In genomic region chr6:96394727-96395126, GRCh38 we compare ENCODE assay signal across 12 cellular contexts.
DNase-seq lines count a peak whose midpoint lies in the region; ATAC-seq, FAIRE-seq and TF ChIP-seq lines count a peak whose summit lies in the region.
"Had no signal": no experiment of that assay in that cellular context is flagged by ENCODE, and none has a peak within 500 bp of the region (broad histone marks: within the 10 kb centered on the region; RNA-seq: fewer than 3 reads in every experiment).

No MANE protein-coding gene starts in this region.

- H3K27me3 ChIP-seq in Panc1 (ENCODE audit: control insufficient read depth, insufficient read depth, low read length): no peaks in the 10 kb centered on the region

- H3K27ac ChIP-seq in Panc1 (ENCODE audit: low read length) (no peak overlapping the region), kidney (ENCODE audit: low read depth in 2 of 2, low read length in 2 of 2) (no peak overlapping the region)
- H3K27ac ChIP-seq: HL-60 had no signal

- no peaks in the 10 kb centered on the region for H3K4me1 ChIP-seq in Panc1 (ENCODE audit: control insufficient read depth, insufficient read depth, low read length)
- H3K4me1 ChIP-seq in kidney (ENCODE audit: control insufficient read depth in 1 of 2, insufficient read depth in 1 of 2, low read depth in 1 of 2, low read length in 2 of 2): no peaks in the 10 kb centered on the region

- no peaks in the 10 kb centered on the region for H3K36me3 Mint-ChIP-seq in activated T-helper 17 cell treated with anti-CD3 and anti-CD28 coated beads, Interleukin-2, amount 50 U/mL, for 72 hours (ENCODE audit: low read depth)
- H3K36me3 Mint-ChIP-seq: naive thymus-derived CD8-positive, alpha-beta T cell had no signal

- FAIRE-seq in kidney (lab: Jason Lieb, UNC): no peak

- H3K27ac Mint-ChIP-seq in activated T-helper 17 cell treated with anti-CD3 and anti-CD28 coated beads, Interleukin-2, amount 50 U/mL, for 72 hours: no peak overlapping the region
- H3K27ac Mint-ChIP-seq: naive thymus-derived CD8-positive, alpha-beta T cell had no signal

- no peak overlapping the region for H3K4me3 Mint-ChIP-seq in activated T-helper 17 cell treated with anti-CD3 and anti-CD28 coated beads, Interleukin-2, amount 50 U/mL, for 72 hours
- H3K4me3 Mint-ChIP-seq: naive thymus-derived CD8-positive, alpha-beta T cell had no signal

- H3K4me3 ChIP-seq in Panc1 (ENCODE audit: low read depth in 2 of 2, low read length in 2 of 2) (no peak overlapping the region), kidney (ENCODE audit: low read length in 2 of 2) (no peak overlapping the region)

- in situ Hi-C loops in Panc1 (cut with HindIII; ENCODE audit: low pct_unique_long_range_greater_than_20kb, low sequenced_read_pairs): no loop called here

- BruUV-seq in Panc1 (replicated peaks; lab: Mats Ljungman, UMichigan): no TSS peak

- H3K4me1 Mint-ChIP-seq in activated T-helper 17 cell treated with anti-CD3 and anti-CD28 coated beads, Interleukin-2, amount 50 U/mL, for 72 hours: no peaks in the 10 kb centered on the region

- H3K27me3 Mint-ChIP-seq in activated T-helper 17 cell treated with anti-CD3 and anti-CD28 coated beads, Interleukin-2, amount 50 U/mL, for 72 hours: no peaks in the 10 kb centered on the region

- H3K9me3 Mint-ChIP-seq in activated T-helper 17 cell treated with anti-CD3 and anti-CD28 coated beads, Interleukin-2, amount 50 U/mL, for 72 hours: no peaks in the 10 kb centered on the region

- ATAC-seq in Panc1: no peak
- ATAC-seq in HG02571 (IDR thresholded peaks at IDR 0.05; ENCODE audit: unreplicated experiment): no peak
- no peak for ATAC-seq in activated T-helper 17 cell treated with anti-CD3 and anti-CD28 coated beads, Interleukin-2, amount 50 U/mL, for 72 hours (replicated peaks)
- ATAC-seq: naive thymus-derived CD8-positive, alpha-beta T cell had no signal

- CTCF ChIA-PET in Panc1 (lab: Charles Lee): no interaction called here

- H3K36me3 ChIP-seq in Panc1 (ENCODE audit: control insufficient read depth, insufficient read depth, low read length): no peaks in the 10 kb centered on the region
- no peaks in the 10 kb centered on the region for H3K36me3 ChIP-seq in kidney (ENCODE audit: control insufficient read depth in 1 of 2, insufficient read depth in 2 of 2, low read length in 2 of 2)

- DNase-seq in COR-L47 (lab: John Stamatoyannopoulos, UW) (peak; percentile 49), GM20000 (ENCODE audit: low spot score) (peak; percentile 6), Panc1 (ENCODE audit: low read depth, low spot score) (no peak), kidney (no peak), cortex of kidney (lab: John Stamatoyannopoulos, UW) (no peak), NCI-H2107 (lab: John Stamatoyannopoulos, UW) (no peak)
- DNase-seq: DND-41; foreskin fibroblast; naive thymus-derived CD8-positive, alpha-beta T cell had no signal

- TF ChIP-seq CTCF in GM20000 (IDR thresholded peaks at IDR 0.05; ENCODE audit: extremely low read depth, missing control alignments): peak; percentile 26
- peak; percentile 60 for TF ChIP-seq CTCF in Panc1 (IDR thresholded peaks at IDR 0.05)
- TF ChIP-seq CTCF in kidney (IDR thresholded peaks at IDR 0.05; ENCODE audit: borderline replicate concordance, extremely low read depth, insufficient read depth): peak; percentile 50

- H3K9ac ChIP-seq in kidney (ENCODE audit: low read length in 2 of 2): no peak overlapping the region

- H3K9me3 ChIP-seq in Panc1 (ENCODE audit: control insufficient read depth, insufficient read depth, low read depth, low read length) (no peaks in the 10 kb centered on the region), kidney (ENCODE audit: control insufficient read depth in 1 of 2, low read length in 2 of 2) (peaks cover 0 to 4% of the 10 kb centered on the region in 2 donors)

- intact Hi-C loops in Panc1 (cut with micrococcal nuclease; ENCODE audit: unreplicated experiment): no loop called here
- intact Hi-C loops in kidney (cut with DNase I): no loop called here

- POLR2A ChIA-PET in Panc1 (lab: Charles Lee): no interaction called here

Comparison
In these comparisons a context has a peak if more than half of its experiments do, and no peak if none do; other contexts are left out.
1. DNase-seq: peak in COR-L47 (single experiment) and GM20000 (single experiment); none in Panc1 (single experiment), kidney (single experiment), cortex of kidney (single experiment) and NCI-H2107 (single experiment).
2. Peak in every context shown above with its lines, with median percentiles within 50 percentile points of each other: CTCF ChIP-seq.